1 cellular context compared by ENCODE assay signal in genomic region chr3:194100856-194101390, GRCh38.
A peak's percentile ranks its signal among the peaks of the same experiment; 100 is the strongest.
TF ChIP-seq lines count a peak whose summit lies in the region.

No MANE protein-coding gene starts in this region.

TF ChIP-seq in HepG2, 621 proteins besides CTCF, POLR2A, EP300 and RAD21 (continued from another document and continues in another):
- TF ChIP-seq ZNF3 (CRISPR knock-in tag; IDR thresholded peaks at IDR 0.05) (no peak), NFATC3 (CRISPR knock-in tag; IDR thresholded peaks at IDR 0.05) (0 out of 2 replicates have a peak, but pooled peaks have one; percentile 69), ZNF766 (CRISPR knock-in tag; IDR thresholded peaks at IDR 0.05; ENCODE audit: borderline replicate concordance) (no peak), TRIM24 (CRISPR knock-in tag; IDR thresholded peaks at IDR 0.05) (no peak), MYNN (CRISPR knock-in tag; IDR thresholded peaks at IDR 0.05; ENCODE audit: low read depth) (no peak), ZNF333 (CRISPR knock-in tag; IDR thresholded peaks at IDR 0.05; ENCODE audit: borderline replicate concordance) (no peak), AGO1 (IDR thresholded peaks at IDR 0.05; ENCODE audit: low read depth, low read length, poor library complexity, severe bottlenecking) (no peak), ZNF772 (CRISPR knock-in tag; IDR thresholded peaks at IDR 0.05) (0 out of 2 replicates have a peak, but pooled peaks have one; percentile 55), ATM (IDR thresholded peaks at IDR 0.05; ENCODE audit: borderline replicate concordance) (no peak), ZNF784 (CRISPR knock-in tag; IDR thresholded peaks at IDR 0.05; ENCODE audit: borderline replicate concordance) (no peak), ZNF788 (CRISPR knock-in tag; IDR thresholded peaks at IDR 0.05; ENCODE audit: borderline replicate concordance) (no peak), CAMTA2 (CRISPR knock-in tag; IDR thresholded peaks at IDR 0.05; ENCODE audit: borderline replicate concordance) (no peak), ZNF761 (CRISPR knock-in tag; conservative IDR thresholded peaks at IDR 0.05) (no peak), BRF2 (CRISPR knock-in tag; IDR thresholded peaks at IDR 0.05) (no peak), ZNF460 (CRISPR knock-in tag; IDR thresholded peaks at IDR 0.05; ENCODE audit: borderline replicate concordance) (no peak), HCFC1 (IDR thresholded peaks at IDR 0.05; ENCODE audit: low read depth, low read length) (no peak), TRIM22 (IDR thresholded peaks at IDR 0.05) (no peak), NFE2L2 (IDR thresholded peaks at IDR 0.05; ENCODE audit: low read length) (no peak), YY1 (IDR thresholded peaks at IDR 0.05; ENCODE audit: insufficient read depth, insufficient replicate concordance, low read depth, low read length) (no peak), GATA4 (IDR thresholded peaks at IDR 0.05; ENCODE audit: borderline replicate concordance, low read depth) (no peak), IRF9 (CRISPR knock-in tag; IDR thresholded peaks at IDR 0.05; ENCODE audit: borderline replicate concordance) (no peak), ZNF572 (CRISPR knock-in tag; IDR thresholded peaks at IDR 0.05) (0 out of 2 replicates have a peak, but pooled peaks have one; percentile 27), MBNL3 (CRISPR knock-in tag; conservative IDR thresholded peaks at IDR 0.05) (no peak), ZSCAN21 (CRISPR knock-in tag; IDR thresholded peaks at IDR 0.05; ENCODE audit: borderline replicate concordance) (no peak), ZBTB37 (CRISPR knock-in tag; IDR thresholded peaks at IDR 0.05) (no peak), MED13 (CRISPR knock-in tag; IDR thresholded peaks at IDR 0.05) (no peak), HIC2 (CRISPR knock-in tag; IDR thresholded peaks at IDR 0.05; ENCODE audit: low read depth) (no peak), KIAA2018 (CRISPR knock-in tag; IDR thresholded peaks at IDR 0.05; ENCODE audit: borderline replicate concordance) (no peak), ARHGAP35 (CRISPR knock-in tag; IDR thresholded peaks at IDR 0.05; ENCODE audit: borderline replicate concordance) (no peak), ZIK1 (CRISPR knock-in tag; IDR thresholded peaks at IDR 0.05; ENCODE audit: borderline replicate concordance, low read depth) (0 out of 2 replicates have a peak, but pooled peaks have one; percentile 15), ELF1 (CRISPR knock-in tag; IDR thresholded peaks at IDR 0.05) (no peak), POLR2G (IDR thresholded peaks at IDR 0.05; ENCODE audit: low read depth, low read length) (no peak), BORCS8-MEF2B (CRISPR knock-in tag; IDR thresholded peaks at IDR 0.05) (no peak), SMAD3 (CRISPR knock-in tag; IDR thresholded peaks at IDR 0.05) (no peak), ZKSCAN5 (CRISPR knock-in tag; IDR thresholded peaks at IDR 0.05) (no peak), PATZ1 (CRISPR knock-in tag; IDR thresholded peaks at IDR 0.05) (no peak), GPBP1L1 (CRISPR knock-in tag; IDR thresholded peaks at IDR 0.05) (no peak), ZNF20 (CRISPR knock-in tag; IDR thresholded peaks at IDR 0.05) (no peak), HOXA9 (CRISPR knock-in tag; IDR thresholded peaks at IDR 0.05; ENCODE audit: borderline replicate concordance) (no peak), BRCA1 (CRISPR knock-in tag; IDR thresholded peaks at IDR 0.05) (no peak), TOPORS (CRISPR knock-in tag; IDR thresholded peaks at IDR 0.05) (no peak), SMAD9 (CRISPR knock-in tag; IDR thresholded peaks at IDR 0.05) (no peak), THYN1 (CRISPR knock-in tag; IDR thresholded peaks at IDR 0.05; ENCODE audit: borderline replicate concordance, low read depth) (no peak), NFKB2 (CRISPR knock-in tag; IDR thresholded peaks at IDR 0.05; ENCODE audit: borderline replicate concordance) (0 out of 2 replicates have a peak, but pooled peaks have one; percentile 25), STAG1 (CRISPR knock-in tag; IDR thresholded peaks at IDR 0.05) (no peak), SALL1 (CRISPR knock-in tag; IDR thresholded peaks at IDR 0.05) (peak; percentile 17; the same call in 1 of the 2 replicates), KDM1A (CRISPR knock-in tag; IDR thresholded peaks at IDR 0.05) (no peak), IKZF1 (IDR thresholded peaks at IDR 0.05) (no peak), ZNF777 (CRISPR knock-in tag; IDR thresholded peaks at IDR 0.05) (no peak), HOXA3 (CRISPR knock-in tag; IDR thresholded peaks at IDR 0.05) (no peak), ZSCAN30 (CRISPR knock-in tag; IDR thresholded peaks at IDR 0.05) (no peak)
